ENCODE assay signal across 8 cellular contexts in genomic region chr3:50298836-50299637, GRCh38. TPM values are rescaled to one million over a fixed set of nuclear protein-coding genes. Genes with fewer than 3 reads are reported as not detected.
DNase-seq lines count a peak whose midpoint lies in the region; FAIRE-seq and TF ChIP-seq lines count a peak whose summit lies in the region.

A gene with protein sequence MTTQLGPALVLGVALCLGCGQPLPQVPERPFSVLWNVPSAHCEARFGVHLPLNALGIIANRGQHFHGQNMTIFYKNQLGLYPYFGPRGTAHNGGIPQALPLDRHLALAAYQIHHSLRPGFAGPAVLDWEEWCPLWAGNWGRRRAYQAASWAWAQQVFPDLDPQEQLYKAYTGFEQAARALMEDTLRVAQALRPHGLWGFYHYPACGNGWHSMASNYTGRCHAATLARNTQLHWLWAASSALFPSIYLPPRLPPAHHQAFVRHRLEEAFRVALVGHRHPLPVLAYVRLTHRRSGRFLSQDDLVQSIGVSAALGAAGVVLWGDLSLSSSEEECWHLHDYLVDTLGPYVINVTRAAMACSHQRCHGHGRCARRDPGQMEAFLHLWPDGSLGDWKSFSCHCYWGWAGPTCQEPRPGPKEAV (minus strand): TSS chr3:50299405. CDS start chr3:50295602, 3,803 bp downstream.
A gene with protein sequence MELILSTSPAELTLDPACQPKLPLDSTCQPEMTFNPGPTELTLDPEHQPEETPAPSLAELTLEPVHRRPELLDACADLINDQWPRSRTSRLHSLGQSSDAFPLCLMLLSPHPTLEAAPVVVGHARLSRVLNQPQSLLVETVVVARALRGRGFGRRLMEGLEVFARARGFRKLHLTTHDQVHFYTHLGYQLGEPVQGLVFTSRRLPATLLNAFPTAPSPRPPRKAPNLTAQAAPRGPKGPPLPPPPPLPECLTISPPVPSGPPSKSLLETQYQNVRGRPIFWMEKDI (minus strand): TSS chr3:50299405. CDS start chr3:50297463, 1,942 bp downstream.

- peak within 1 kb of the TSS; percentile 98; the same call in 1 of the 2 replicates for H2BK15ac ChIP-seq in H1 (ENCODE audit: low read length)

- peak within 1 kb of the TSS; percentile 90 for H4K91ac ChIP-seq in H1 (replicated peaks; ENCODE audit: insufficient read length, low read length)

- peak within 1 kb of the TSS; percentile 91 for H3K4ac ChIP-seq in H1 (replicated peaks; ENCODE audit: insufficient read length, low read depth, low read length)

- H2AK5ac ChIP-seq in H1 (ENCODE audit: low read depth, low read length), result no peak within 1 kb of the TSS

- no peak for TF ChIP-seq EP300 in H1 (IDR thresholded peaks at IDR 0.05; ENCODE audit: borderline replicate concordance in 1 of 2, low read depth in 2 of 2, low read length in 2 of 2)

- peak in 1 of 2 experiments; percentile 66; a peak in 1 of 3 replicates for TF ChIP-seq POLR2A in H1 (IDR thresholded peaks at IDR 0.05; ENCODE audit: control extremely low read depth in 1 of 2, low read depth in 2 of 2, low read length in 2 of 2)

- 6% methylated on average over 31 of the region's 61 CpGs; no CpG with 5 or more reads in 1 of the 2 experiments for WGBS in H1 (ENCODE audit: extremely low coverage in 1 of 2, insufficient coverage in 1 of 2, insufficient read length in 1 of 2, insufficient replicate concordance in 2 of 2, low coverage in 1 of 2, low lambda C conversion rate in 2 of 2, missing lambda C conversion rate in 1 of 2), 2 experiments

- POLR2A ChIA-PET in H1 (lab: Charles Lee; ENCODE audit: partially characterized antibody), result interaction anchor here (0.8 to 11.3 kb wide), 10 partner anchors 10 to 61 kb away, joined by 3 to 149 read pairs (median 3); partner anchors contain the start of genes HYAL2 and SEMA3B

- H3K4me1 ChIP-seq in H1 (replicated peaks in 1 of 4; ENCODE audit: control insufficient read depth in 3 of 4, insufficient read depth in 4 of 4, low read length in 3 of 4), result peaks cover 0 to 26% (median 12%) of the 10 kb centered on the region in 4 experiments; a peak in 6 of 7 replicates

- H2AFZ ChIP-seq in H1 (ENCODE audit: low read length), result peak within 1 kb of the TSS; percentile 93

- no peak within 1 kb of the TSS for H3K14ac ChIP-seq in H1 (ENCODE audit: insufficient read length)

- CTCF ChIA-PET in H1 (lab: Charles Lee; ENCODE audit: partially characterized antibody), result interaction anchor here (1.0 to 1.8 kb wide), 17 partner anchors 16 to 1090 kb away, joined by 3 to 7 read pairs (median 3); partner anchors contain the start of genes LSMEM2 and TUSC2

- peak; percentile 91 for DNase-seq in COR-L47 (lab: John Stamatoyannopoulos, UW)
- peak; percentile 98 for DNase-seq in GM20000 (ENCODE audit: low spot score)
- DNase-seq in HT-29 (ENCODE audit: low spot score), result peak; percentile 96
- peak; percentile 99 for DNase-seq in NOMO-1 treated with DMSO at 0.1 percent for 48 hours (lab: John Stamatoyannopoulos, UW; ENCODE audit: unreplicated experiment)
- DNase-seq in activated CD8-positive, alpha-beta memory T cell treated with anti-CD3 and anti-CD28 coated beads for 48 hours (ENCODE audit: low read depth in 2 of 3, low spot score in 2 of 3), result peak; percentile 96 to 98 (median 96)
- DNase-seq in H1 (ENCODE audit: low read depth in 1 of 2, low spot score in 2 of 2), result peak; percentile 99
- DNase-seq in mesenteric fat pad (ENCODE audit: low spot score), result peak; percentile 100
- peak; percentile 94 for DNase-seq in stimulated activated CD8-positive, alpha-beta memory T cell treated with anti-CD3 and anti-CD28 coated beads, Interleukin-15, amount 100 ng/mL, for 24 hours (ENCODE audit: low read depth)

- peak within 1 kb of the TSS; percentile 90 for H2BK5ac ChIP-seq in H1 (ENCODE audit: low read depth, low read length)

- peaks cover 0 to 2% of the 10 kb centered on the region in 2 experiments for H4K20me1 ChIP-seq in H1 (replicated peaks in 1 of 2; ENCODE audit: control insufficient read depth in 1 of 2, insufficient read depth in 2 of 2, low read length in 2 of 2)

- H4K5ac ChIP-seq in H1 (ENCODE audit: insufficient read length, low read depth, low read length), result peak within 1 kb of the TSS; percentile 80

- no peaks in the 10 kb centered on the region for H3K36me3 ChIP-seq in H1 (ENCODE audit: control insufficient read depth in 2 of 4, insufficient read depth in 4 of 4, low read length in 3 of 4)

- peak within 1 kb of the TSS in 3 of 4 experiments; percentile 55 to 68 (median 63); a peak in 6 of 7 replicates for H3K9ac ChIP-seq in H1 (replicated peaks in 1 of 4; ENCODE audit: extremely low read depth in 1 of 4, low read depth in 3 of 4, low read length in 3 of 4)

- no peak within 1 kb of the TSS for H3K23ac ChIP-seq in H1 (ENCODE audit: insufficient read length)

- H3K79me2 ChIP-seq in H1 (ENCODE audit: control insufficient read depth in 1 of 2, insufficient read depth in 2 of 2, low read length in 2 of 2), result no peaks in the 10 kb centered on the region

- peak; percentile 71 for FAIRE-seq in H1 (lab: Jason Lieb, UNC)

- peak within 1 kb of the TSS; percentile 88 for H3K18ac ChIP-seq in H1 (ENCODE audit: extremely low read depth, low read length)

- TF ChIP-seq CTCF in GM20000 (IDR thresholded peaks at IDR 0.05; ENCODE audit: extremely low read depth, missing control alignments), result no peak
- peak in 1 of 3 experiments; percentile 8; a peak in 1 of 4 replicates for TF ChIP-seq CTCF in H1 (IDR thresholded peaks at IDR 0.05; ENCODE audit: control extremely low read depth in 1 of 3, insufficient read depth in 1 of 3, low read depth in 1 of 3, low read length in 3 of 3)

- peak within 1 kb of the TSS; percentile 67 for H3K56ac ChIP-seq in H1 (replicated peaks; ENCODE audit: insufficient read length, low read depth, low read length)

- H3K4me2 ChIP-seq in H1 (ENCODE audit: insufficient read depth in 1 of 2, low read depth in 2 of 2, low read length in 2 of 2), result peak within 1 kb of the TSS; percentile 67 to 92

- no peaks in the 10 kb centered on the region; a peak in 1 of 7 replicates for H3K27me3 ChIP-seq in H1 (replicated peaks in 1 of 4; ENCODE audit: control insufficient read depth in 3 of 4, extremely low read depth in 1 of 4, insufficient read depth in 3 of 4, low read length in 3 of 4)

- peak within 1 kb of the TSS; percentile 68; the same call in 1 of the 2 replicates for H2BK12ac ChIP-seq in H1 (ENCODE audit: low read depth, low read length)

- peak within 1 kb of the TSS; percentile 78 for H4K8ac ChIP-seq in H1 (ENCODE audit: extremely low read depth, insufficient read depth, low read length)

- peak within 1 kb of the TSS; percentile 61 for H3K27ac ChIP-seq in H1 (ENCODE audit: low read depth, low read length)

- TF ChIP-seq RAD21 in H1 (IDR thresholded peaks at IDR 0.05 in 1 of 2, conservative IDR thresholded peaks at IDR 0.05 in 1 of 2; ENCODE audit: low read depth in 2 of 2, low read length in 2 of 2), result no peak

- no peak within 1 kb of the TSS for H2BK20ac ChIP-seq in H1 (ENCODE audit: low read length)

- no peaks in the 10 kb centered on the region for H3K9me3 ChIP-seq in H1 (ENCODE audit: insufficient read depth in 2 of 2, low read depth in 1 of 2, low read length in 1 of 2)

- peak within 1 kb of the TSS; percentile 70 to 89 (median 80) for H3K4me3 ChIP-seq in H1 (ENCODE audit: extremely low read depth in 1 of 4, insufficient read depth in 2 of 4, low read depth in 3 of 4, low read length in 4 of 4)

- peaks cover 5% of the 10 kb centered on the region; the same call in 1 of the 2 replicates for H3K23me2 ChIP-seq in H1 (ENCODE audit: low read depth, low read length)

- no peaks in the 10 kb centered on the region for H3K79me1 ChIP-seq in H1 (ENCODE audit: low read depth, low read length)

- peak within 1 kb of the TSS; percentile 26 for H2BK120ac ChIP-seq in H1 (replicated peaks; ENCODE audit: low read depth, low read length)

TF ChIP-seq in H1, 55 proteins besides CTCF, POLR2A, EP300 and RAD21 (continues in another document):
- TF ChIP-seq JUN (IDR thresholded peaks at IDR 0.05; ENCODE audit: low read depth, low read length) (no peak), MAX (IDR thresholded peaks at IDR 0.05) (peak; percentile 62), KDM4A (IDR thresholded peaks at IDR 0.05; ENCODE audit: low read depth, low read length, severe bottlenecking) (peak; percentile 96), ZNF274 (IDR thresholded peaks at IDR 0.05; ENCODE audit: borderline replicate concordance, extremely low read depth, low read length) (no peak), POU5F1 (IDR thresholded peaks at IDR 0.05; ENCODE audit: low read depth, low read length) (no peak), ATF3 (IDR thresholded peaks at IDR 0.05; ENCODE audit: insufficient read depth, low read depth, low read length) (no peak), HDAC6 (IDR thresholded peaks at IDR 0.05; ENCODE audit: low read depth, low read length) (no peak)

RNA-seq across cellular contexts. Expression of the first gene that starts in this region (rescaled TPM):
- 8.3 and 12.7 TPM in 2 replicates for total RNA-seq in HT-29 (2014; rRNA removed; shearing (Covaris generic))
- total RNA-seq in H1 (2021; fragmentation: NEBNext Ultra II Directional; extraction: Animal tissue kit (Norgen Biotek cat#: 25700)), result 3.2 and 4.9 TPM in 2 replicates
- 12.2 and 13.0 TPM in 2 replicates for polyA plus RNA-seq in H1 (2011; rRNA removed)
- polyA plus RNA-seq in H1 (2011; cell fraction: cytosol; rRNA removed), result 7.5 TPM
- polyA plus RNA-seq in H1 (2011; cell fraction: nucleus; rRNA removed), result 9.4 TPM
- polyA plus RNA-seq in H1 (2012, experiment 1 of 2), result 3.3 to 4.6 TPM (median 4.3 TPM) in 4 replicates
- polyA plus RNA-seq in H1 (2012, experiment 2 of 2), result 6.7 TPM
- 3.5 TPM for polyA plus RNA-seq in H1 (2013, experiment 1 of 2)
- 3.8 TPM for polyA plus RNA-seq in H1 (2013, experiment 2 of 2)
- 2.1 and 6.2 TPM in 2 replicates for polyA minus RNA-seq in H1 (2011; rRNA and poly(A)+ RNA removed)
- 5.6 TPM for polyA minus RNA-seq in H1 (2011; cell fraction: cytosol; rRNA and poly(A)+ RNA removed)
- polyA minus RNA-seq in H1 (2011; cell fraction: nucleus; rRNA and poly(A)+ RNA removed), result 5.2 TPM
- total RNA-seq in mesenteric fat pad, result 1.4 TPM

RNA-seq across cellular contexts. Expression of the second gene that starts in this region (rescaled TPM):
- total RNA-seq in HT-29 (2014; rRNA removed; shearing (Covaris generic)), result 14.2 and 15.3 TPM in 2 replicates
- 10.1 and 11.3 TPM in 2 replicates for total RNA-seq in H1 (2021; fragmentation: NEBNext Ultra II Directional; extraction: Animal tissue kit (Norgen Biotek cat#: 25700))
- 16.7 and 23.9 TPM in 2 replicates for polyA plus RNA-seq in H1 (2011; rRNA removed)
- 12.0 TPM for polyA plus RNA-seq in H1 (2011; cell fraction: cytosol; rRNA removed)
- 36.5 TPM for polyA plus RNA-seq in H1 (2011; cell fraction: nucleus; rRNA removed)
- 5.4 to 12.0 TPM (median 10.1 TPM) in 4 replicates for polyA plus RNA-seq in H1 (2012, experiment 1 of 2)
- 10.8 TPM for polyA plus RNA-seq in H1 (2012, experiment 2 of 2)
- polyA plus RNA-seq in H1 (2013, experiment 1 of 2), result 10.9 TPM
- 11.2 TPM for polyA plus RNA-seq in H1 (2013, experiment 2 of 2)
- 7.2 and 13.4 TPM in 2 replicates for polyA minus RNA-seq in H1 (2011; rRNA and poly(A)+ RNA removed)
- 3.4 TPM for polyA minus RNA-seq in H1 (2011; cell fraction: cytosol; rRNA and poly(A)+ RNA removed)
- polyA minus RNA-seq in H1 (2011; cell fraction: nucleus; rRNA and poly(A)+ RNA removed), result 15.6 TPM
- total RNA-seq in mesenteric fat pad, result 10.2 TPM

Comparison
In these comparisons a context has a peak if more than half of its experiments do, and no peak if none do; other contexts are left out.
1. Peak in every context shown above with its lines: DNase-seq, H3K4me3 ChIP-seq and H3K27ac ChIP-seq.